In the genomic region with DNA sequence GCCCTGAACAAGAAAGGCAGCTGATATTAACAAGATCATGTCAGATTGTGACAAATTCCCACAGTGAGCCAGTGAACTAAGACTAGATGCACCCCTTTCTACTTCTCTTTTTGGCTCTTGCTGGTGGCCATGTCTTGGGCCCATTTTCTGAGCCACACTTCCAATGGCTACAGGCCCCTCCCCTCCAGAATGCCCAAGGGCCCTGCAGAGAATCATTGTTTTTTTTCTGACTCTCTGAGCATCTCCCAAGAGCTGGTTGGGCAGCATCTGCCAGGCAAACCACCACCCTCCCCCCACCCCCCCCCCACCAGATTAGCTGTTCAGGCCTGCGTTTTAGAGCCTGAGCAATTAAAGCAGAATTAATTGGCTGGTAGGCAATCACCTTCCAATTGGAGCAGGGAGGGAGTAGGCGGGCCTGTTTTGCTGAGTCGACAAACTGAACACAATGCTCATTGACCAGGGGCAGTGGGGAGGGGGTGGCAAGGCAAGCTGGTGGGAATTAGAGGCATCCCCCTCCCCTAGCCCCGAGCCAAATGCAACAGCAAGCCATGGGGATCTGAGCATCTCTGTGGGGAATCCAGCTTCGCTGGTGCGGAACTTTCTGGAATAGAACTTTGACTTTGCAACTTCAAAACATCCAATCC, we compare ENCODE assay signal across 1 cellular context.
TF ChIP-seq lines count a peak whose summit lies in the region.

No MANE protein-coding gene starts in this region.

TF ChIP-seq in GM23338, 12 proteins besides CTCF, POLR2A, EP300 and RAD21 (continued from another document):
- TF ChIP-seq, protein P1, sequence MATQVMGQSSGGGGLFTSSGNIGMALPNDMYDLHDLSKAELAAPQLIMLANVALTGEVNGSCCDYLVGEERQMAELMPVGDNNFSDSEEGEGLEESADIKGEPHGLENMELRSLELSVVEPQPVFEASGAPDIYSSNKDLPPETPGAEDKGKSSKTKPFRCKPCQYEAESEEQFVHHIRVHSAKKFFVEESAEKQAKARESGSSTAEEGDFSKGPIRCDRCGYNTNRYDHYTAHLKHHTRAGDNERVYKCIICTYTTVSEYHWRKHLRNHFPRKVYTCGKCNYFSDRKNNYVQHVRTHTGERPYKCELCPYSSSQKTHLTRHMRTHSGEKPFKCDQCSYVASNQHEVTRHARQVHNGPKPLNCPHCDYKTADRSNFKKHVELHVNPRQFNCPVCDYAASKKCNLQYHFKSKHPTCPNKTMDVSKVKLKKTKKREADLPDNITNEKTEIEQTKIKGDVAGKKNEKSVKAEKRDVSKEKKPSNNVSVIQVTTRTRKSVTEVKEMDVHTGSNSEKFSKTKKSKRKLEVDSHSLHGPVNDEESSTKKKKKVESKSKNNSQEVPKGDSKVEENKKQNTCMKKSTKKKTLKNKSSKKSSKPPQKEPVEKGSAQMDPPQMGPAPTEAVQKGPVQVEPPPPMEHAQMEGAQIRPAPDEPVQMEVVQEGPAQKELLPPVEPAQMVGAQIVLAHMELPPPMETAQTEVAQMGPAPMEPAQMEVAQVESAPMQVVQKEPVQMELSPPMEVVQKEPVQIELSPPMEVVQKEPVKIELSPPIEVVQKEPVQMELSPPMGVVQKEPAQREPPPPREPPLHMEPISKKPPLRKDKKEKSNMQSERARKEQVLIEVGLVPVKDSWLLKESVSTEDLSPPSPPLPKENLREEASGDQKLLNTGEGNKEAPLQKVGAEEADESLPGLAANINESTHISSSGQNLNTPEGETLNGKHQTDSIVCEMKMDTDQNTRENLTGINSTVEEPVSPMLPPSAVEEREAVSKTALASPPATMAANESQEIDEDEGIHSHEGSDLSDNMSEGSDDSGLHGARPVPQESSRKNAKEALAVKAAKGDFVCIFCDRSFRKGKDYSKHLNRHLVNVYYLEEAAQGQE (IDR thresholded peaks at IDR 0.05; ENCODE audit: unreplicated experiment): no peak
- TF ChIP-seq ZNF331 (CRISPR knock-in tag; IDR thresholded peaks at IDR 0.05; ENCODE audit: low read depth) (no peak), EZH2 (IDR thresholded peaks at IDR 0.05; ENCODE audit: low read depth, unreplicated experiment) (no peak), ETS1 (IDR thresholded peaks at IDR 0.05) (no peak)
